Comparison of ENCODE assay signal across 7 cellular contexts in genomic region chr19:7028790-7029189, GRCh38. TPM values are rescaled to one million over a fixed set of nuclear protein-coding genes. Genes with fewer than 3 reads are reported as not detected.
"Had no signal": no experiment of that assay in that cellular context is flagged by ENCODE, and none has a peak within 500 bp of the region (broad histone marks: within the 10 kb centered on the region; RNA-seq: fewer than 3 reads in every experiment).

No MANE protein-coding gene starts in this region.

RNA-seq across cellular contexts. Expression of gene MBD3L5, which starts 1.6 kb away (rescaled TPM):
- total RNA-seq: GM23248, GM23338, H1, H4, H7, H9, HFFc6 had no signal

RNA-seq across cellular contexts. Expression of gene MBD3L2B, which starts 7.6 kb away (rescaled TPM):
- total RNA-seq: GM23248, GM23338, H1, H4, H7, H9, HFFc6 had no signal

RNA-seq across cellular contexts. Expression of gene MBD3L4, which starts 11.2 kb away (rescaled TPM):
- total RNA-seq: GM23248, GM23338, H1, H4, H7, H9, HFFc6 had no signal

RNA-seq across cellular contexts. Expression of gene MBD3L2, which starts 20.3 kb away (rescaled TPM):
- total RNA-seq: GM23248, GM23338, H1, H4, H7, H9, HFFc6 had no signal

RNA-seq across cellular contexts. Expression of gene MBD3L3, which starts 29.7 kb away (rescaled TPM):
- total RNA-seq: GM23248, GM23338, H1, H4, H7, H9, HFFc6 had no signal
